ENCODE assay signal across 16 cellular contexts in the genomic region with DNA sequence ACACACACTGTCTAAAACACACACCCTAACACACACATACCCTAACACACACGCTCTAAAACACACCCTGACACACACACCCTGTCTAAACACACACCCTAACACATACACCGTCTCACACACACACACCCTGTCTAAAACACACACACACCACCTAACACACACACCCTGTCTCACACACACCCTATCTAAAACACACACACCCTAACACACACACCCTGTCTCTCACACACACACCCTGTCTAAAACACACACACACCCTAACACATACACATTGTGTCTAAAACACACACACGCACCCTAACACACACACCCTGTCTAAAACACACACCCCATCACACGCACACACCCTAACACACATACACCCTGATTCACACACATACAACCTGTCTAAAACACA. TPM values are rescaled to one million over a fixed set of nuclear protein-coding genes. Genes with fewer than 3 reads are reported as not detected.
DNase-seq lines count a peak whose midpoint lies in the region; ATAC-seq, FAIRE-seq and TF ChIP-seq lines count a peak whose summit lies in the region.
"Had no signal": no experiment of that assay in that cellular context is flagged by ENCODE, and none has a peak within 500 bp of the region (broad histone marks: within the 10 kb centered on the region; RNA-seq: fewer than 3 reads in every experiment).

No MANE protein-coding gene starts in this region.

- TF ChIP-seq RAD21 in K562 (CRISPR knock-in tag; conservative IDR thresholded peaks at IDR 0.05 in 1 of 2, IDR thresholded peaks at IDR 0.05 in 1 of 2) = no peak
- TF ChIP-seq RAD21 in SK-N-SH (IDR thresholded peaks at IDR 0.05; ENCODE audit: low read length) = no peak

- TF ChIP-seq EP300 in K562 (IDR thresholded peaks at IDR 0.05; ENCODE audit: low read length) (no peak), SK-N-SH (IDR thresholded peaks at IDR 0.05; ENCODE audit: borderline replicate concordance in 1 of 2, low read depth in 1 of 2, low read length in 1 of 2) (no peak)

- ATAC-seq in K562 = no peak
- ATAC-seq: GM12878 had no signal

- H3K9me3 ChIP-seq in HEK293 (ENCODE audit: control insufficient read depth, insufficient read depth, low read depth, low read length) (no peaks in the 10 kb centered on the region), K562 (replicated peaks; ENCODE audit: control insufficient read depth, insufficient read depth, low read depth, low read length) (no peaks in the 10 kb centered on the region), mucosa of rectum (ENCODE audit: control insufficient read depth in 2 of 2, low read length in 2 of 2) (peaks cover 0 to 3% of the 10 kb centered on the region in 2 donors), stomach smooth muscle (ENCODE audit: control insufficient read depth in 2 of 2, low read length in 2 of 2) (no peaks in the 10 kb centered on the region), SK-N-SH (no peaks in the 10 kb centered on the region)

- no peaks in the 10 kb centered on the region for H3F3A ChIP-seq in SK-N-SH (replicated peaks; ENCODE audit: insufficient read depth)

- no peak for TF ChIP-seq POLR2A in K562 (conservative IDR thresholded peaks at IDR 0.05)

- no peaks in the 10 kb centered on the region for H3K4me1 ChIP-seq in HEK293 (ENCODE audit: control insufficient read depth, insufficient read depth, low read length)
- no peaks in the 10 kb centered on the region; a peak in 1 of 5 replicates for H3K4me1 ChIP-seq in K562 (replicated peaks in 1 of 2; ENCODE audit: control insufficient read depth in 2 of 2, insufficient read depth in 2 of 2, low read length in 2 of 2)
- peaks cover 18 to 20% of the 10 kb centered on the region in 2 donors for H3K4me1 ChIP-seq in mucosa of rectum (ENCODE audit: control insufficient read depth in 2 of 2, insufficient read depth in 2 of 2, low read length in 2 of 2)
- peaks cover 43% of the 10 kb centered on the region for H3K4me1 ChIP-seq in stomach smooth muscle (ENCODE audit: control insufficient read depth, insufficient read depth, low read length)
- peaks cover 0 to 21% of the 10 kb centered on the region in 2 experiments; a peak in 1 of 4 replicates for H3K4me1 ChIP-seq in SK-N-SH (ENCODE audit: control insufficient read depth in 1 of 2, insufficient read depth in 2 of 2, low read depth in 1 of 2, low read length in 1 of 2)

- intact Hi-C loops in K562 (cut with micrococcal nuclease) = no loop called here

- H4K20me1 ChIP-seq in K562 (replicated peaks; ENCODE audit: control insufficient read depth, insufficient read depth, low read length) (no peaks in the 10 kb centered on the region), SK-N-SH (ENCODE audit: insufficient read depth) (no peaks in the 10 kb centered on the region)

- H3K4me2 ChIP-seq in K562 (ENCODE audit: insufficient read depth, low read length) (no peak overlapping the region), SK-N-SH (no peak overlapping the region)

- WGBS in K562 (ENCODE audit: insufficient coverage, low coverage, missing lambda C conversion rate) = 88% methylated on average over 4 of the region's 4 CpGs
- WGBS in SK-N-SH (ENCODE audit: low lambda C conversion rate) = 94% methylated on average over 4 of the region's 4 CpGs

- H3K27ac ChIP-seq in HEK293 (ENCODE audit: extremely low read depth, low read depth, low read length) = no peak overlapping the region
- no peak overlapping the region for H3K27ac ChIP-seq in K562 (ENCODE audit: extremely low read depth, low read depth, low read length)
- H3K27ac ChIP-seq in mucosa of rectum (ENCODE audit: low read depth in 2 of 2, low read length in 2 of 2) = peak overlapping the region; percentile 43 to 45
- peak overlapping the region; percentile 49 for H3K27ac ChIP-seq in stomach smooth muscle (ENCODE audit: low read length)
- H3K27ac ChIP-seq in SK-N-SH (ENCODE audit: low read depth in 2 of 2, low read length in 1 of 2) = no peak overlapping the region

- BruUV-seq in K562 (replicated peaks; lab: Mats Ljungman, UMichigan) = no TSS peak

- no peaks in the 10 kb centered on the region for H3K9me1 ChIP-seq in K562 (ENCODE audit: control insufficient read depth, insufficient read depth, low read length)

- CTCF ChIA-PET in HEK293 (lab: Yijun Ruan, JAX) (no interaction called here), K562 (lab: Yijun Ruan, JAX; ENCODE audit: low intra/inter-chr PET ratio) (no interaction called here), SK-N-SH (lab: Yijun Ruan, JAX) (no interaction called here)

- DNase-seq in K562 (ENCODE audit: extremely low read depth in 1 of 4, low spot score in 3 of 4) (no peak), putamen (ENCODE audit: low spot score) (no peak), AG20443 (ENCODE audit: low spot score) (no peak), SK-N-SH (no peak)
- no peak for DNase-seq in stimulated activated CD4-positive, alpha-beta T cell treated with anti-CD3 and anti-CD28 coated beads, Interleukin-12 subunit alpha, Interleukin-12 subunit beta, amount 100 ng/mL, for 4 hours
- DNase-seq: ACHN; C1 segment of cervical spinal cord; Calu3; CD4-positive, alpha-beta T cell; DMS 273 treated with DMSO at 0.1 percent for 48 hours had no signal

- H3K9me2 ChIP-seq in SK-N-SH = no peaks in the 10 kb centered on the region

- no peak for FAIRE-seq in K562 (lab: Jason Lieb, UNC)
- FAIRE-seq: GM18507, H54 had no signal

- POLR2A ChIA-PET in HEK293 (lab: Yijun Ruan, JAX) = no interaction called here
- POLR2A ChIA-PET in K562 (lab: Yijun Ruan, JAX) = no interaction called here
- POLR2A ChIA-PET in SK-N-SH (lab: Yijun Ruan, JAX) = no interaction called here

- H3K36me3 ChIP-seq in HEK293 (ENCODE audit: control insufficient read depth in 2 of 2, insufficient read depth in 1 of 2, low read length in 2 of 2) = peaks cover 0 to 2% of the 10 kb centered on the region in 2 experiments; a peak in 1 of 3 replicates
- H3K36me3 ChIP-seq in K562 (ENCODE audit: control insufficient read depth, insufficient read depth, low read length) = peaks cover 2% of the 10 kb centered on the region; the same call in 1 of the 3 replicates
- peaks cover 0 to 10% of the 10 kb centered on the region in 2 donors for H3K36me3 ChIP-seq in mucosa of rectum (ENCODE audit: control insufficient read depth in 2 of 2, insufficient read depth in 2 of 2, low read length in 2 of 2)
- peaks cover 0 to 1% of the 10 kb centered on the region in 2 donors for H3K36me3 ChIP-seq in stomach smooth muscle (ENCODE audit: control insufficient read depth in 2 of 2, insufficient read depth in 2 of 2, low read length in 2 of 2)
- peaks cover 5 to 6% of the 10 kb centered on the region in 2 experiments for H3K36me3 ChIP-seq in SK-N-SH (replicated peaks in 1 of 2; ENCODE audit: control insufficient read depth in 1 of 2, insufficient read depth in 2 of 2, low read length in 1 of 2)

- no peaks in the 10 kb centered on the region for H3K27me3 ChIP-seq in K562 (ENCODE audit: control insufficient read depth in 2 of 2, insufficient read depth in 2 of 2, low read length in 2 of 2)
- H3K27me3 ChIP-seq in mucosa of rectum (ENCODE audit: control insufficient read depth in 2 of 2, insufficient read depth in 2 of 2, low read length in 2 of 2) = no peaks in the 10 kb centered on the region
- no peaks in the 10 kb centered on the region for H3K27me3 ChIP-seq in stomach smooth muscle (ENCODE audit: control insufficient read depth in 1 of 2, insufficient read depth in 2 of 2, low read length in 2 of 2)
- H3K27me3 ChIP-seq in SK-N-SH (ENCODE audit: insufficient read depth) = no peaks in the 10 kb centered on the region

- in situ Hi-C loops in K562 (cut with MboI) = no loop called here

- no peak overlapping the region for H2AFZ ChIP-seq in K562 (ENCODE audit: low read depth, low read length)
- H2AFZ ChIP-seq in SK-N-SH (ENCODE audit: low read depth) = no peak overlapping the region

- H3K79me2 ChIP-seq in K562 (ENCODE audit: control insufficient read depth, insufficient read depth, low read length) (peaks cover 18% of the 10 kb centered on the region), SK-N-SH (ENCODE audit: insufficient read depth) (peaks cover 4% of the 10 kb centered on the region; the same call in 1 of the 2 replicates)

- H3K4me3 ChIP-seq in HEK293 (ENCODE audit: low read depth, low read length) (no peak overlapping the region), K562 (no peak overlapping the region), mucosa of rectum (ENCODE audit: low read length in 2 of 2) (peak overlapping the region in 1 of 2 donors; percentile 5), stomach smooth muscle (ENCODE audit: low read length in 2 of 2) (peak overlapping the region in 1 of 2 donors; percentile 15), SK-N-SH (ENCODE audit: low read depth in 2 of 2, low read length in 1 of 2) (no peak overlapping the region)
- H3K4me3 ChIP-seq: GM12878 had no signal

- H3K9ac ChIP-seq in K562 (ENCODE audit: insufficient read depth in 1 of 2, low read depth in 2 of 2, low read length in 2 of 2) = no peak overlapping the region
- H3K9ac ChIP-seq in mucosa of rectum (ENCODE audit: low read depth in 1 of 2, low read length in 2 of 2) = no peak overlapping the region
- peak overlapping the region; percentile 5 to 21 for H3K9ac ChIP-seq in stomach smooth muscle (ENCODE audit: low read length in 2 of 2)
- H3K9ac ChIP-seq in SK-N-SH = no peak overlapping the region

- TF ChIP-seq CTCF in HEK293 (tag by site-specific recombination; IDR thresholded peaks at IDR 0.05) = no peak
- no peak for TF ChIP-seq CTCF in K562 (IDR thresholded peaks at IDR 0.05 in 2 of 3, conservative IDR thresholded peaks at IDR 0.05 in 1 of 3; ENCODE audit: insufficient read depth in 2 of 3, low read depth in 1 of 3, low read length in 3 of 3)
- no peak for TF ChIP-seq CTCF in SK-N-SH (IDR thresholded peaks at IDR 0.05)

RNA-seq across cellular contexts. Expression of a gene that starts 54.1 kb away (rescaled TPM):
- total RNA-seq in K562 (2011; cell fraction: chromatin; rRNA removed; ENCODE audit: low replicate concordance) = 95.1 and 129 TPM in 2 replicates
- 48.4 and 51.1 TPM in 2 replicates for total RNA-seq in K562 (2011; cell fraction: nucleolus; rRNA removed)
- 59.2 and 71.1 TPM in 2 replicates for total RNA-seq in K562 (2011; cell fraction: nucleoplasm; rRNA removed)
- total RNA-seq in K562 (2014; rRNA removed) (4.9 and 5.3 TPM in 2 replicates), K562 (2014; rRNA removed; fragmentation: Illumina TruSeq; extraction: Trizol) (2.8 and 3.6 TPM in 2 replicates), K562 (2015; rRNA removed; fragmentation: Illumina TruSeq; extraction: Trizol) (4.3 and 6.0 TPM in 2 replicates), K562 (2021) (17.1 and 20.2 TPM in 2 replicates)
- polyA plus RNA-seq in K562 (2011; rRNA removed) (2.8 and 4.8 TPM in 2 replicates), K562 (2014; fragmentation: Illumina TruSeq; extraction: Trizol) (7.6 and 8.1 TPM in 2 replicates), K562 (2014; fragmentation: Nextera tagmentation; extraction: Ambion mirVana) (under 1 TPM; 0.11 to 0.21 TPM), K562 (2014; rRNA removed) (4.0 and 8.2 TPM in 2 replicates), SK-N-SH (2012; rRNA removed) (3.9 and 5.5 TPM in 2 replicates)
- 5.2 and 5.9 TPM in 2 replicates for polyA plus RNA-seq in K562 (2011; cell fraction: cytosol; rRNA removed)
- 27.3 and 36.9 TPM in 2 replicates for polyA plus RNA-seq in K562 (2011; cell fraction: nucleus; rRNA removed)
- 3.5 and 5.6 TPM in 2 replicates for polyA plus RNA-seq in K562 (2012)
- 11.6 and 12.9 TPM in 2 replicates for polyA minus RNA-seq in K562 (2011; rRNA and poly(A)+ RNA removed)
- 12.5 and 13.4 TPM in 2 replicates for polyA minus RNA-seq in K562 (2011; cell fraction: cytosol; rRNA and poly(A)+ RNA removed)
- 32.2 and 34.9 TPM in 2 replicates for polyA minus RNA-seq in K562 (2011; cell fraction: nucleus; rRNA and poly(A)+ RNA removed)
- 3.1 and 3.9 TPM in 2 replicates for polyA plus RNA-seq in SK-N-SH (2012; cell fraction: cytosol; rRNA removed)
- 16.0 and 17.0 TPM in 2 replicates for polyA plus RNA-seq in SK-N-SH (2012; cell fraction: nucleus; rRNA removed)

Comparison
In these comparisons a context has a peak if more than half of its experiments do, and no peak if none do; other contexts are left out.
1. H3K27ac ChIP-seq: peak in mucosa of rectum (2 of 2) and stomach smooth muscle (single experiment); none in HEK293 (single experiment), K562 (single experiment) and SK-N-SH (0 of 2).
2. H3K9ac ChIP-seq: peak in stomach smooth muscle (2 of 2); none in K562 (0 of 2), mucosa of rectum (0 of 2) and SK-N-SH (single experiment).